2 cellular contexts compared by ENCODE assay signal in the genomic region with DNA sequence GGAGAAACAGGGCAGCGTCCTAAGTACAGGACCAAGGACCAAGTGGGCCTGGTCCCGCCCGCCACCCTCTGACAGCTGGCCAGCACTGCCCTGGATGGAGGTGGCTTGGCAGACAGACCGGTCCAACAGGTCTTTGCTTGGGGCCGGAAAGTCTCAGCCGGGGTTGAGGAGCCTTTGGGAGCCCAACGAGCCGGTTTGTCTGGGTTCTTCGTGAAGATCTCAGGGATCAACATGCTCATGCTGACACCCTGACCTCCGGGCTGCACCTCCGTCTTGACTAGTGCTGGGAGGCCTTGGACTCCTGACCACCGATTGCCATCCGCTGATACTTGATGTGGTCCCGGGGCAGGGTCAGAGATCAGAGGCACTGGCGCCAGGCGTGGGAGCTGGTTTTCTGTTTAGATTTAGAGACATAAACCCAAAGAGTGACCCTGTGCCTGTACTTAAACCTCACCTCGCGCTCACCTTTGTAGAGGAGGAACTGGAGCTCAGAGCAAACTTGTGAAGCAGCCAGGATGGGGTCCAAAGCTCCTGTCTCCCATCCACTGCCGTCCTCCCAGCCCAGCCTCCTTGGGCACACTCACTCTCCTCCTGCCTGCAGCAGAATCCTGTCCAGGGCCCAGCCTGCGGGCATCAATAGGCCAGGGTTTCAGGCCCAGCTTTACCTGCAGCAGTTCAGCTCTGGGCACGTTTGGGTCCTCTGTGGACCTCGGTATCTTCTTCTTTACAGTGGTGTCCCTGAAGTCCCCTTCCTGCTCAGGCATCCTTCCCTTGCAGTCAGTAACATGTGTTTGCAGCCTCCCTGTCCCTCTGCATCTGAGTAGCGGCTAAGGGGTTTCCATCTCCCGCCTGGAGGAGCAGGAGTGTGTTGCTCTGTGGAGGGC.
TF ChIP-seq lines count a peak whose summit lies in the region.

No MANE protein-coding gene starts in this region.

TF ChIP-seq in K562, 482 proteins besides CTCF, POLR2A, EP300 and RAD21 (continued from another document):
- no peak for TF ChIP-seq TGIF2 (CRISPR knock-in tag; IDR thresholded peaks at IDR 0.05)
- TF ChIP-seq, protein P1, sequence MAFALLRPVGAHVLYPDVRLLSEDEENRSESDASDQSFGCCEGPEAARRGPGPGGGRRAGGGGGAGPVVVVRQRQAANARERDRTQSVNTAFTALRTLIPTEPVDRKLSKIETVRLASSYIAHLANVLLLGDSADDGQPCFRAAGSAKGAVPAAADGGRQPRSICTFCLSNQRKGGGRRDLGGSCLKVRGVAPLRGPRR (CRISPR knock-in tag; IDR thresholded peaks at IDR 0.05), result no peak
- TF ChIP-seq, protein P2, sequence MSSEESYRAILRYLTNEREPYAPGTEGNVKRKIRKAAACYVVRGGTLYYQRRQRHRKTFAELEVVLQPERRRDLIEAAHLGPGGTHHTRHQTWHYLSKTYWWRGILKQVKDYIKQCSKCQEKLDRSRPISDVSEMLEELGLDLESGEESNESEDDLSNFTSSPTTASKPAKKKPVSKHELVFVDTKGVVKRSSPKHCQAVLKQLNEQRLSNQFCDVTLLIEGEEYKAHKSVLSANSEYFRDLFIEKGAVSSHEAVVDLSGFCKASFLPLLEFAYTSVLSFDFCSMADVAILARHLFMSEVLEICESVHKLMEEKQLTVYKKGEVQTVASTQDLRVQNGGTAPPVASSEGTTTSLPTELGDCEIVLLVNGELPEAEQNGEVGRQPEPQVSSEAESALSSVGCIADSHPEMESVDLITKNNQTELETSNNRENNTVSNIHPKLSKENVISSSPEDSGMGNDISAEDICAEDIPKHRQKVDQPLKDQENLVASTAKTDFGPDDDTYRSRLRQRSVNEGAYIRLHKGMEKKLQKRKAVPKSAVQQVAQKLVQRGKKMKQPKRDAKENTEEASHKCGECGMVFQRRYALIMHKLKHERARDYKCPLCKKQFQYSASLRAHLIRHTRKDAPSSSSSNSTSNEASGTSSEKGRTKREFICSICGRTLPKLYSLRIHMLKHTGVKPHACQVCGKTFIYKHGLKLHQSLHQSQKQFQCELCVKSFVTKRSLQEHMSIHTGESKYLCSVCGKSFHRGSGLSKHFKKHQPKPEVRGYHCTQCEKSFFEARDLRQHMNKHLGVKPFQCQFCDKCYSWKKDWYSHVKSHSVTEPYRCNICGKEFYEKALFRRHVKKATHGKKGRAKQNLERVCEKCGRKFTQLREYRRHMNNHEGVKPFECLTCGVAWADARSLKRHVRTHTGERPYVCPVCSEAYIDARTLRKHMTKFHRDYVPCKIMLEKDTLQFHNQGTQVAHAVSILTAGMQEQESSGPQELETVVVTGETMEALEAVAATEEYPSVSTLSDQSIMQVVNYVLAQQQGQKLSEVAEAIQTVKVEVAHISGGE (CRISPR knock-in tag; IDR thresholded peaks at IDR 0.05), result peak in 1 of 3 experiments; percentile 46; a peak in 1 of 6 replicates
- TF ChIP-seq, protein P3, sequence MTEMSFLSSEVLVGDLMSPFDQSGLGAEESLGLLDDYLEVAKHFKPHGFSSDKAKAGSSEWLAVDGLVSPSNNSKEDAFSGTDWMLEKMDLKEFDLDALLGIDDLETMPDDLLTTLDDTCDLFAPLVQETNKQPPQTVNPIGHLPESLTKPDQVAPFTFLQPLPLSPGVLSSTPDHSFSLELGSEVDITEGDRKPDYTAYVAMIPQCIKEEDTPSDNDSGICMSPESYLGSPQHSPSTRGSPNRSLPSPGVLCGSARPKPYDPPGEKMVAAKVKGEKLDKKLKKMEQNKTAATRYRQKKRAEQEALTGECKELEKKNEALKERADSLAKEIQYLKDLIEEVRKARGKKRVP (CRISPR knock-in tag; IDR thresholded peaks at IDR 0.05), result no peak
- no peak for TF ChIP-seq MYBL2 (IDR thresholded peaks at IDR 0.05; ENCODE audit: low read depth)
- TF ChIP-seq MYBL2 (CRISPR knock-in tag; IDR thresholded peaks at IDR 0.05; ENCODE audit: borderline replicate concordance), result no peak
- TF ChIP-seq, protein P4, sequence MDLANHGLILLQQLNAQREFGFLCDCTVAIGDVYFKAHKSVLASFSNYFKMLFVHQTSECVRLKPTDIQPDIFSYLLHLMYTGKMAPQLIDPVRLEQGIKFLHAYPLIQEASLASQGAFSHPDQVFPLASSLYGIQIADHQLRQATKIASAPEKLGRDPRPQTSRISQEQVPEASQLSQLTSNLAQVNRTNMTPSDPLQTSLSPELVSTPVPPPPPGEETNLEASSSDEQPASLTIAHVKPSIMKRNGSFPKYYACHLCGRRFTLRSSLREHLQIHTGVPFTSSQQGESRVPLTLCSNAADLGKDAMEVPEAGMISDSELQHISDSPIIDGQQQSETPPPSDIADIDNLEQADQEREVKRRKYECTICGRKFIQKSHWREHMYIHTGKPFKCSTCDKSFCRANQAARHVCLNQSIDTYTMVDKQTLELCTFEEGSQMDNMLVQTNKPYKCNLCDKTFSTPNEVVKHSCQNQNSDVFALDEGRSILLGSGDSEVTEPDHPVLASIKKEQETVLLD (IDR thresholded peaks at IDR 0.05), result no peak
- TF ChIP-seq, protein P5, sequence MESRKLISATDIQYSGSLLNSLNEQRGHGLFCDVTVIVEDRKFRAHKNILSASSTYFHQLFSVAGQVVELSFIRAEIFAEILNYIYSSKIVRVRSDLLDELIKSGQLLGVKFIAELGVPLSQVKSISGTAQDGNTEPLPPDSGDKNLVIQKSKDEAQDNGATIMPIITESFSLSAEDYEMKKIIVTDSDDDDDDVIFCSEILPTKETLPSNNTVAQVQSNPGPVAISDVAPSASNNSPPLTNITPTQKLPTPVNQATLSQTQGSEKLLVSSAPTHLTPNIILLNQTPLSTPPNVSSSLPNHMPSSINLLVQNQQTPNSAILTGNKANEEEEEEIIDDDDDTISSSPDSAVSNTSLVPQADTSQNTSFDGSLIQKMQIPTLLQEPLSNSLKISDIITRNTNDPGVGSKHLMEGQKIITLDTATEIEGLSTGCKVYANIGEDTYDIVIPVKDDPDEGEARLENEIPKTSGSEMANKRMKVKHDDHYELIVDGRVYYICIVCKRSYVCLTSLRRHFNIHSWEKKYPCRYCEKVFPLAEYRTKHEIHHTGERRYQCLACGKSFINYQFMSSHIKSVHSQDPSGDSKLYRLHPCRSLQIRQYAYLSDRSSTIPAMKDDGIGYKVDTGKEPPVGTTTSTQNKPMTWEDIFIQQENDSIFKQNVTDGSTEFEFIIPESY (CRISPR knock-in tag; IDR thresholded peaks at IDR 0.05), result peak; percentile 64; the same call in 1 of the 2 replicates
TF ChIP-seq in K562: peak in this region for 2.

TF ChIP-seq in liver, 16 proteins besides CTCF, POLR2A, EP300 and RAD21:
- TF ChIP-seq, protein P6, sequence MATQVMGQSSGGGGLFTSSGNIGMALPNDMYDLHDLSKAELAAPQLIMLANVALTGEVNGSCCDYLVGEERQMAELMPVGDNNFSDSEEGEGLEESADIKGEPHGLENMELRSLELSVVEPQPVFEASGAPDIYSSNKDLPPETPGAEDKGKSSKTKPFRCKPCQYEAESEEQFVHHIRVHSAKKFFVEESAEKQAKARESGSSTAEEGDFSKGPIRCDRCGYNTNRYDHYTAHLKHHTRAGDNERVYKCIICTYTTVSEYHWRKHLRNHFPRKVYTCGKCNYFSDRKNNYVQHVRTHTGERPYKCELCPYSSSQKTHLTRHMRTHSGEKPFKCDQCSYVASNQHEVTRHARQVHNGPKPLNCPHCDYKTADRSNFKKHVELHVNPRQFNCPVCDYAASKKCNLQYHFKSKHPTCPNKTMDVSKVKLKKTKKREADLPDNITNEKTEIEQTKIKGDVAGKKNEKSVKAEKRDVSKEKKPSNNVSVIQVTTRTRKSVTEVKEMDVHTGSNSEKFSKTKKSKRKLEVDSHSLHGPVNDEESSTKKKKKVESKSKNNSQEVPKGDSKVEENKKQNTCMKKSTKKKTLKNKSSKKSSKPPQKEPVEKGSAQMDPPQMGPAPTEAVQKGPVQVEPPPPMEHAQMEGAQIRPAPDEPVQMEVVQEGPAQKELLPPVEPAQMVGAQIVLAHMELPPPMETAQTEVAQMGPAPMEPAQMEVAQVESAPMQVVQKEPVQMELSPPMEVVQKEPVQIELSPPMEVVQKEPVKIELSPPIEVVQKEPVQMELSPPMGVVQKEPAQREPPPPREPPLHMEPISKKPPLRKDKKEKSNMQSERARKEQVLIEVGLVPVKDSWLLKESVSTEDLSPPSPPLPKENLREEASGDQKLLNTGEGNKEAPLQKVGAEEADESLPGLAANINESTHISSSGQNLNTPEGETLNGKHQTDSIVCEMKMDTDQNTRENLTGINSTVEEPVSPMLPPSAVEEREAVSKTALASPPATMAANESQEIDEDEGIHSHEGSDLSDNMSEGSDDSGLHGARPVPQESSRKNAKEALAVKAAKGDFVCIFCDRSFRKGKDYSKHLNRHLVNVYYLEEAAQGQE (IDR thresholded peaks at IDR 0.05), result peak; percentile 47
- TF ChIP-seq HNF4G (IDR thresholded peaks at IDR 0.05), result no peak
- TF ChIP-seq JUND (IDR thresholded peaks at IDR 0.05), result peak in 1 of 2 donors; percentile 69
- TF ChIP-seq, protein P7, sequence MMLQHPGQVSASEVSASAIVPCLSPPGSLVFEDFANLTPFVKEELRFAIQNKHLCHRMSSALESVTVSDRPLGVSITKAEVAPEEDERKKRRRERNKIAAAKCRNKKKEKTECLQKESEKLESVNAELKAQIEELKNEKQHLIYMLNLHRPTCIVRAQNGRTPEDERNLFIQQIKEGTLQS (IDR thresholded peaks at IDR 0.05), result no peak
- TF ChIP-seq FOXA1 (IDR thresholded peaks at IDR 0.05), result no peak
- TF ChIP-seq RXRA (IDR thresholded peaks at IDR 0.05), result peak; percentile 38 to 96
- TF ChIP-seq SP1 (IDR thresholded peaks at IDR 0.05), result peak; percentile 31
- no peak for TF ChIP-seq EGR1 (IDR thresholded peaks at IDR 0.05; ENCODE audit: low read depth in 2 of 2)
- TF ChIP-seq, protein P5 (IDR thresholded peaks at IDR 0.05), result peak; percentile 63
- no peak for TF ChIP-seq FOXA2 (IDR thresholded peaks at IDR 0.05)
- peak; percentile 77 to 97 for TF ChIP-seq HNF4A (conservative IDR thresholded peaks at IDR 0.05)
- TF ChIP-seq TAF1 (conservative IDR thresholded peaks at IDR 0.05), result no peak
- peak; percentile 38 for TF ChIP-seq NR2F2 (IDR thresholded peaks at IDR 0.05)
- TF ChIP-seq YY1 (IDR thresholded peaks at IDR 0.05), result no peak
- peak in 1 of 2 donors; percentile 41 for TF ChIP-seq GABPA (IDR thresholded peaks at IDR 0.05 in 1 of 2, conservative IDR thresholded peaks at IDR 0.05 in 1 of 2)
- TF ChIP-seq, protein P8, sequence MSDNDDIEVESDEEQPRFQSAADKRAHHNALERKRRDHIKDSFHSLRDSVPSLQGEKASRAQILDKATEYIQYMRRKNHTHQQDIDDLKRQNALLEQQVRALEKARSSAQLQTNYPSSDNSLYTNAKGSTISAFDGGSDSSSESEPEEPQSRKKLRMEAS (IDR thresholded peaks at IDR 0.05), result peak; percentile 66
